In genomic region chr2:36478999-36479398, GRCh38 we compare ENCODE assay signal across 1 cellular context.
TF ChIP-seq lines count a peak whose summit lies in the region.

No MANE protein-coding gene starts in this region.

TF ChIP-seq in endothelial cell of umbilical vein, 7 proteins besides CTCF, POLR2A, EP300 and RAD21 (continued from another document):
- TF ChIP-seq MAX (IDR thresholded peaks at IDR 0.05; ENCODE audit: insufficient read depth, insufficient read length) (no peak), EZH2 (IDR thresholded peaks at IDR 0.05; ENCODE audit: borderline replicate concordance, low read depth, low read length, severe bottlenecking) (no peak), GATA2 (IDR thresholded peaks at IDR 0.05; ENCODE audit: insufficient read depth, insufficient read length, low read depth, low read length) (no peak)
